In genomic region chr16:89623511-89624232, GRCh38 we compare ENCODE assay signal across 1 cellular context.
A peak's percentile ranks its signal among the peaks of the same experiment; 100 is the strongest.
TF ChIP-seq lines count a peak whose summit lies in the region.

No MANE protein-coding gene starts in this region.

TF ChIP-seq in HepG2, 621 proteins besides CTCF, POLR2A, EP300 and RAD21 (continued from another document and continues in another):
- TF ChIP-seq ZBTB33 (CRISPR knock-in tag; IDR thresholded peaks at IDR 0.05) (no peak), ZNF672 (CRISPR knock-in tag; IDR thresholded peaks at IDR 0.05) (no peak), HOXA9 (CRISPR knock-in tag; IDR thresholded peaks at IDR 0.05; ENCODE audit: borderline replicate concordance) (no peak), ZNF335 (CRISPR knock-in tag; IDR thresholded peaks at IDR 0.05) (no peak), ELK4 (CRISPR knock-in tag; IDR thresholded peaks at IDR 0.05; ENCODE audit: borderline replicate concordance) (no peak), ZNF138 (CRISPR knock-in tag; IDR thresholded peaks at IDR 0.05; ENCODE audit: low read depth) (no peak), TBP (CRISPR knock-in tag; IDR thresholded peaks at IDR 0.05) (no peak), CREBL2 (CRISPR knock-in tag; IDR thresholded peaks at IDR 0.05; ENCODE audit: borderline replicate concordance) (no peak), GATAD1 (CRISPR knock-in tag; IDR thresholded peaks at IDR 0.05) (no peak), PRDM4 (CRISPR knock-in tag; IDR thresholded peaks at IDR 0.05; ENCODE audit: borderline replicate concordance) (no peak), ZSCAN29 (CRISPR knock-in tag; conservative IDR thresholded peaks at IDR 0.05) (no peak), GTF2F1 (IDR thresholded peaks at IDR 0.05; ENCODE audit: low read length) (no peak), ZNF232 (CRISPR knock-in tag; IDR thresholded peaks at IDR 0.05; ENCODE audit: borderline replicate concordance) (0 out of 2 replicates have a peak, but pooled peaks have one; percentile 16), KDM3A (CRISPR knock-in tag; IDR thresholded peaks at IDR 0.05; ENCODE audit: low read depth) (no peak), ZIK1 (CRISPR knock-in tag; IDR thresholded peaks at IDR 0.05; ENCODE audit: borderline replicate concordance, low read depth) (no peak), MBNL3 (CRISPR knock-in tag; conservative IDR thresholded peaks at IDR 0.05) (no peak), ARNTL (CRISPR knock-in tag; IDR thresholded peaks at IDR 0.05) (no peak), TAF1 (CRISPR knock-in tag; IDR thresholded peaks at IDR 0.05) (0 out of 2 replicates have a peak, but pooled peaks have one; percentile 29), NR2C2 (CRISPR knock-in tag; IDR thresholded peaks at IDR 0.05; ENCODE audit: borderline replicate concordance) (no peak), PCBP1 (IDR thresholded peaks at IDR 0.05; ENCODE audit: borderline replicate concordance, low read depth, low read length) (no peak), IKZF1 (IDR thresholded peaks at IDR 0.05) (no peak), SIN3B (IDR thresholded peaks at IDR 0.05; ENCODE audit: low read length) (no peak), ZNF256 (CRISPR knock-in tag; conservative IDR thresholded peaks at IDR 0.05) (no peak), CEBPG (CRISPR knock-in tag; IDR thresholded peaks at IDR 0.05) (0 out of 2 replicates have a peak, but pooled peaks have one; percentile 8), TEAD3 (CRISPR knock-in tag; optimal IDR thresholded peaks at IDR 0.05; ENCODE audit: borderline replicate concordance) (no peak), SNAI1 (CRISPR knock-in tag; IDR thresholded peaks at IDR 0.05; ENCODE audit: borderline replicate concordance) (peak; percentile 38; the same call in 1 of the 2 replicates), NBN (conservative IDR thresholded peaks at IDR 0.05) (no peak), SMAD3 (CRISPR knock-in tag; IDR thresholded peaks at IDR 0.05) (no peak), NPAS2 (CRISPR knock-in tag; IDR thresholded peaks at IDR 0.05; ENCODE audit: borderline replicate concordance) (no peak), RORA (CRISPR knock-in tag; IDR thresholded peaks at IDR 0.05) (no peak), ERF (CRISPR knock-in tag; IDR thresholded peaks at IDR 0.05) (no peak), ATAD3A (CRISPR knock-in tag; IDR thresholded peaks at IDR 0.05) (no peak), ZNF207 (IDR thresholded peaks at IDR 0.05; ENCODE audit: borderline replicate concordance) (no peak), AGO2 (optimal IDR thresholded peaks at IDR 0.05; ENCODE audit: low read depth, low read length) (no peak), SRY (CRISPR knock-in tag; IDR thresholded peaks at IDR 0.05) (no peak), GPBP1L1 (CRISPR knock-in tag; IDR thresholded peaks at IDR 0.05) (no peak), HNRNPLL (IDR thresholded peaks at IDR 0.05; ENCODE audit: low read depth, low read length, poor library complexity, severe bottlenecking) (no peak), SIX1 (CRISPR knock-in tag; IDR thresholded peaks at IDR 0.05; ENCODE audit: borderline replicate concordance) (no peak), FOXM1 (CRISPR knock-in tag; IDR thresholded peaks at IDR 0.05) (no peak), RBM39 (IDR thresholded peaks at IDR 0.05; ENCODE audit: low read depth, low read length, poor library complexity, severe bottlenecking) (no peak), CCAR2 (optimal IDR thresholded peaks at IDR 0.05; ENCODE audit: low read depth, low read length) (no peak), ZNF567 (CRISPR knock-in tag; IDR thresholded peaks at IDR 0.05; ENCODE audit: borderline replicate concordance) (no peak), GTF3A (CRISPR knock-in tag; conservative IDR thresholded peaks at IDR 0.05) (no peak), NR2F6 (IDR thresholded peaks at IDR 0.05) (no peak), NR2F6 (CRISPR knock-in tag; IDR thresholded peaks at IDR 0.05) (peak; percentile 13; the same call in 1 of the 2 replicates), KMT2B (CRISPR knock-in tag; IDR thresholded peaks at IDR 0.05) (no peak; the same call in 1 of the 2 replicates), ESRRA (CRISPR knock-in tag; IDR thresholded peaks at IDR 0.05; ENCODE audit: low read depth) (no peak), ZZZ3 (CRISPR knock-in tag; IDR thresholded peaks at IDR 0.05; ENCODE audit: borderline replicate concordance) (no peak), HNF4A (CRISPR knock-in tag; IDR thresholded peaks at IDR 0.05) (peak; percentile 78), ZNF350 (CRISPR knock-in tag; IDR thresholded peaks at IDR 0.05; ENCODE audit: borderline replicate concordance, low read depth) (no peak; the same call in 1 of the 2 replicates), RFXAP (CRISPR knock-in tag; IDR thresholded peaks at IDR 0.05; ENCODE audit: borderline replicate concordance) (no peak), ZNF788 (CRISPR knock-in tag; IDR thresholded peaks at IDR 0.05; ENCODE audit: borderline replicate concordance) (no peak), THAP9 (CRISPR knock-in tag; IDR thresholded peaks at IDR 0.05; ENCODE audit: borderline replicate concordance) (no peak; the same call in 1 of the 2 replicates), TOE1 (CRISPR knock-in tag; IDR thresholded peaks at IDR 0.05) (no peak), ZNF326 (CRISPR knock-in tag; IDR thresholded peaks at IDR 0.05; ENCODE audit: borderline replicate concordance) (no peak)
- TF ChIP-seq, protein P1, sequence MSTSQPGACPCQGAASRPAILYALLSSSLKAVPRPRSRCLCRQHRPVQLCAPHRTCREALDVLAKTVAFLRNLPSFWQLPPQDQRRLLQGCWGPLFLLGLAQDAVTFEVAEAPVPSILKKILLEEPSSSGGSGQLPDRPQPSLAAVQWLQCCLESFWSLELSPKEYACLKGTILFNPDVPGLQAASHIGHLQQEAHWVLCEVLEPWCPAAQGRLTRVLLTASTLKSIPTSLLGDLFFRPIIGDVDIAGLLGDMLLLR (CRISPR knock-in tag; IDR thresholded peaks at IDR 0.05), result 0 out of 2 replicates have a peak, but pooled peaks have one; percentile 27
- TF ChIP-seq, protein P2, sequence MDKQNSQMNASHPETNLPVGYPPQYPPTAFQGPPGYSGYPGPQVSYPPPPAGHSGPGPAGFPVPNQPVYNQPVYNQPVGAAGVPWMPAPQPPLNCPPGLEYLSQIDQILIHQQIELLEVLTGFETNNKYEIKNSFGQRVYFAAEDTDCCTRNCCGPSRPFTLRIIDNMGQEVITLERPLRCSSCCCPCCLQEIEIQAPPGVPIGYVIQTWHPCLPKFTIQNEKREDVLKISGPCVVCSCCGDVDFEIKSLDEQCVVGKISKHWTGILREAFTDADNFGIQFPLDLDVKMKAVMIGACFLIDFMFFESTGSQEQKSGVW (CRISPR knock-in tag; IDR thresholded peaks at IDR 0.05; ENCODE audit: borderline replicate concordance), result no peak
- TF ChIP-seq, protein P3, sequence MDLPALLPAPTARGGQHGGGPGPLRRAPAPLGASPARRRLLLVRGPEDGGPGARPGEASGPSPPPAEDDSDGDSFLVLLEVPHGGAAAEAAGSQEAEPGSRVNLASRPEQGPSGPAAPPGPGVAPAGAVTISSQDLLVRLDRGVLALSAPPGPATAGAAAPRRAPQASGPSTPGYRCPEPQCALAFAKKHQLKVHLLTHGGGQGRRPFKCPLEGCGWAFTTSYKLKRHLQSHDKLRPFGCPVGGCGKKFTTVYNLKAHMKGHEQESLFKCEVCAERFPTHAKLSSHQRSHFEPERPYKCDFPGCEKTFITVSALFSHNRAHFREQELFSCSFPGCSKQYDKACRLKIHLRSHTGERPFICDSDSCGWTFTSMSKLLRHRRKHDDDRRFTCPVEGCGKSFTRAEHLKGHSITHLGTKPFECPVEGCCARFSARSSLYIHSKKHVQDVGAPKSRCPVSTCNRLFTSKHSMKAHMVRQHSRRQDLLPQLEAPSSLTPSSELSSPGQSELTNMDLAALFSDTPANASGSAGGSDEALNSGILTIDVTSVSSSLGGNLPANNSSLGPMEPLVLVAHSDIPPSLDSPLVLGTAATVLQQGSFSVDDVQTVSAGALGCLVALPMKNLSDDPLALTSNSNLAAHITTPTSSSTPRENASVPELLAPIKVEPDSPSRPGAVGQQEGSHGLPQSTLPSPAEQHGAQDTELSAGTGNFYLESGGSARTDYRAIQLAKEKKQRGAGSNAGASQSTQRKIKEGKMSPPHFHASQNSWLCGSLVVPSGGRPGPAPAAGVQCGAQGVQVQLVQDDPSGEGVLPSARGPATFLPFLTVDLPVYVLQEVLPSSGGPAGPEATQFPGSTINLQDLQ (CRISPR knock-in tag; IDR thresholded peaks at IDR 0.05), result no peak
